In genomic region chr1:35932158-35932636, GRCh38 we compare ENCODE assay signal across 8 cellular contexts. TPM values are rescaled to one million over a fixed set of nuclear protein-coding genes. Genes with fewer than 3 reads are reported as not detected.
DNase-seq lines count a peak whose midpoint lies in the region; ATAC-seq and TF ChIP-seq lines count a peak whose summit lies in the region.

No MANE protein-coding gene starts in this region.

- ATAC-seq in natural killer cell: no peak

- H3K4me3 Mint-ChIP-seq in chondrocyte (ENCODE audit: unreplicated experiment) (peak overlapping the region; percentile 87), natural killer cell (peak overlapping the region; percentile 92)

- H3K4me1 Mint-ChIP-seq in chondrocyte (ENCODE audit: low read depth) (peaks cover 56% of the 10 kb centered on the region), natural killer cell (peaks cover 22 to 25% of the 10 kb centered on the region in 2 donors)

- H3K27me3 Mint-ChIP-seq in chondrocyte (ENCODE audit: low read depth): no peaks in the 10 kb centered on the region
- no peaks in the 10 kb centered on the region for H3K27me3 Mint-ChIP-seq in natural killer cell (ENCODE audit: low read depth in 2 of 2)

- H3K27ac Mint-ChIP-seq in chondrocyte (ENCODE audit: unreplicated experiment) (no peak overlapping the region), natural killer cell (peak overlapping the region; percentile 94 to 96)

- no peak for TF ChIP-seq CTCF in AG10803 (conservative IDR thresholded peaks at IDR 0.05; ENCODE audit: low read length)
- TF ChIP-seq CTCF in chondrocyte (IDR thresholded peaks at IDR 0.05): no peak
- TF ChIP-seq CTCF in natural killer cell (IDR thresholded peaks at IDR 0.05): no peak

- no peaks in the 10 kb centered on the region for H3K36me3 Mint-ChIP-seq in chondrocyte (ENCODE audit: low read depth)
- no peaks in the 10 kb centered on the region for H3K36me3 Mint-ChIP-seq in natural killer cell

- no peaks in the 10 kb centered on the region for H3K9me3 Mint-ChIP-seq in chondrocyte (ENCODE audit: low read depth)
- H3K9me3 Mint-ChIP-seq in natural killer cell: no peaks in the 10 kb centered on the region

- H3K4me3 ChIP-seq in AG10803 (ENCODE audit: low read length): peak overlapping the region; percentile 81
- H3K4me3 ChIP-seq in Jurkat, Clone E6-1 (ENCODE audit: low read length): peak overlapping the region; percentile 92

- DNase-seq in AG10803 (ENCODE audit: low read depth): no peak
- no peak for DNase-seq in Jurkat, Clone E6-1 (ENCODE audit: low read depth, low spot score)
- DNase-seq in chondrocyte (ENCODE audit: low spot score): no peak
- DNase-seq in natural killer cell: no peak
- no peak for DNase-seq in NK-92 (lab: John Stamatoyannopoulos, UW; ENCODE audit: unreplicated experiment)
- no peak for DNase-seq in stimulated activated naive CD4-positive, alpha-beta T cell treated with Interleukin-2 at 50 U/mL for 16 hours (lab: John Stamatoyannopoulos, UW)
- DNase-seq in MV-4-11 (lab: John Stamatoyannopoulos, UW): no peak
- DNase-seq in cerebellar cortex (ENCODE audit: low spot score): no peak

- intact Hi-C loops in natural killer cell (cut with micrococcal nuclease): no loop called here

RNA-seq across cellular contexts. Expression of gene AGO3, which starts 1.3 kb away (rescaled TPM):
- 13.1 TPM for polyA plus RNA-seq in Jurkat, Clone E6-1 (2012; ENCODE audit: insufficient read depth, insufficient read length)
- total RNA-seq in chondrocyte (26.0 to 34.5 TPM (median 26.1 TPM) in 3 replicates), natural killer cell (10 to 100 TPM; 36.5 to 49.6 (median 49.0) TPM)

RNA-seq across cellular contexts. Expression of gene AGO1, which starts 49.2 kb away (rescaled TPM):
- polyA plus RNA-seq in Jurkat, Clone E6-1 (2012; ENCODE audit: insufficient read depth, insufficient read length): 14.8 TPM
- 23.5 to 35.8 TPM (median 24.6 TPM) in 3 replicates for total RNA-seq in chondrocyte
- 10 to 100 TPM; 30.1 to 34.5 (median 34.3) TPM for total RNA-seq in natural killer cell
